ENCODE assay signal across 1 cellular context in genomic region chr4:110533940-110534339, GRCh38.
TF ChIP-seq lines count a peak whose summit lies in the region.

No MANE protein-coding gene starts in this region.

TF ChIP-seq in GM23338, 12 proteins besides CTCF, POLR2A, EP300 and RAD21 (continued from another document):
- TF ChIP-seq ETS1 (IDR thresholded peaks at IDR 0.05) (no peak), EZH2phosphoT487 (IDR thresholded peaks at IDR 0.05; ENCODE audit: unreplicated experiment) (no peak), ZNF331 (CRISPR knock-in tag; IDR thresholded peaks at IDR 0.05; ENCODE audit: low read depth) (no peak), JUNB (IDR thresholded peaks at IDR 0.05; ENCODE audit: unreplicated experiment) (no peak)
